10 cellular contexts compared by ENCODE assay signal in the genomic region with DNA sequence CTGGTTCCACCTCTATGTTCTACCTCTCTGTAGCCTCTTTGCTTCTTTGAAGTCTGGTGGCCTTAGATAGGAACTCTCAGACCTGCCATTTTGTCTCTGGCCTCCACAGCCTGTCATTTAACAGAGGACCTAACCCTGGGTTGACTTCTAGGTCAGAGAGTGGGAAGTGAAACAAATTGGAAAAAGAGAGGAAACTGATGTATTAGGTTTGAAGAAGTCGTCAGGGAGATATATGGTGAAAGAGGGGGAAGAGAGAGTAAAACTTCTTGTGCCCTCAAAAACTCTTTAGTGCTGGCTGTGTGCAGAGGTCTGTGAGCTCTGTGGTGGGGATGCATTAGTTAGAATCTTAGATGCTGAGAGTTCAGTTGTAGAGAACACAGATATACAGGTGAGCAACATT. TPM values are rescaled to one million over a fixed set of nuclear protein-coding genes. Genes with fewer than 3 reads are reported as not detected.
DNase-seq lines count a peak whose midpoint lies in the region; ATAC-seq and TF ChIP-seq lines count a peak whose summit lies in the region.
"Had no signal": no experiment of that assay in that cellular context is flagged by ENCODE, and none has a peak within 500 bp of the region (broad histone marks: within the 10 kb centered on the region; RNA-seq: fewer than 3 reads in every experiment).

No MANE protein-coding gene starts in this region.

- no peaks in the 10 kb centered on the region for H3K36me3 Mint-ChIP-seq in activated CD4-positive, alpha-beta T cell treated with anti-CD3 and anti-CD28 coated beads, Interleukin-2, amount 10 ng/mL, durations not matched to agents 24 days and 14 days (ENCODE audit: low read depth)
- no peaks in the 10 kb centered on the region for H3K36me3 Mint-ChIP-seq in stimulated activated memory B cell treated with anti-CD40 and anti-IgM and Interleukin-4, amounts not matched to agents 10 μg/mL and 1 μg/mL and 100 μg/mL, for 72 hours

- H3K27ac Mint-ChIP-seq in activated CD4-positive, alpha-beta T cell treated with anti-CD3 and anti-CD28 coated beads, Interleukin-2, amount 10 ng/mL, durations not matched to agents 24 days and 14 days, result peak overlapping the region; percentile 60
- peak overlapping the region; percentile 87 for H3K27ac Mint-ChIP-seq in stimulated activated memory B cell treated with anti-CD40 and anti-IgM and Interleukin-4, amounts not matched to agents 10 μg/mL and 1 μg/mL and 100 μg/mL, for 72 hours

- ATAC-seq in stimulated activated memory B cell treated with anti-CD40 and anti-IgM and Interleukin-4, amounts not matched to agents 10 μg/mL and 1 μg/mL and 100 μg/mL, for 72 hours, result peak; percentile 44
- ATAC-seq in HG03108 (IDR thresholded peaks at IDR 0.05; ENCODE audit: unreplicated experiment) (no peak), GM19463 (IDR thresholded peaks at IDR 0.05; ENCODE audit: unreplicated experiment) (no peak)

- no peak for DNase-seq in activated CD4-positive, alpha-beta T cell treated with anti-CD3 and anti-CD28 coated beads, Interleukin-2, amount 10 ng/mL, durations not matched to agents 24 days and 14 days
- no peak for DNase-seq in activated CD4-positive, alpha-beta T cell treated with anti-CD3 and anti-CD28 coated beads, Interleukin-2, amount 50 U/mL, for 48 hours
- DNase-seq in right atrium auricular region (ENCODE audit: low spot score), result peak; percentile 54
- DNase-seq in NCI-H187 treated with DMSO at 0.1 percent for 48 hours (lab: John Stamatoyannopoulos, UW), result no peak
- DNase-seq: activated CD4-positive, alpha-beta T cell treated with anti-CD3 and anti-CD28 coated beads, Interleukin-2, amount 50 U/mL, for 1 hour; cortex of kidney had no signal

- H3K27me3 ChIP-seq in SU-DHL-6 (ENCODE audit: low read length) (no peaks in the 10 kb centered on the region), right atrium auricular region (no peaks in the 10 kb centered on the region)

- no peak for TF ChIP-seq CTCF in SU-DHL-6 (IDR thresholded peaks at IDR 0.05; ENCODE audit: insufficient read depth, low read length, poor library complexity, severe bottlenecking)
- TF ChIP-seq CTCF in right atrium auricular region (IDR thresholded peaks at IDR 0.05), result no peak

- 0 out of 2 replicates have a peak overlapping the region, but pooled peaks have one; percentile 51 for H3K9ac ChIP-seq in SU-DHL-6 (ENCODE audit: low read length)

- peaks cover 6% of the 10 kb centered on the region for H3K27me3 Mint-ChIP-seq in activated CD4-positive, alpha-beta T cell treated with anti-CD3 and anti-CD28 coated beads, Interleukin-2, amount 10 ng/mL, durations not matched to agents 24 days and 14 days
- H3K27me3 Mint-ChIP-seq in stimulated activated memory B cell treated with anti-CD40 and anti-IgM and Interleukin-4, amounts not matched to agents 10 μg/mL and 1 μg/mL and 100 μg/mL, for 72 hours, result no peaks in the 10 kb centered on the region

- H3K36me3 ChIP-seq in SU-DHL-6 (ENCODE audit: low read length) (no peaks in the 10 kb centered on the region), right atrium auricular region (no peaks in the 10 kb centered on the region)

- intact Hi-C loops in activated CD4-positive, alpha-beta T cell treated with anti-CD3 and anti-CD28 coated beads, Interleukin-2, amount 10 ng/mL, durations not matched to agents 24 days and 14 days (cut with micrococcal nuclease), result no loop called here

- peaks cover 8% of the 10 kb centered on the region for H3K9me3 Mint-ChIP-seq in activated CD4-positive, alpha-beta T cell treated with anti-CD3 and anti-CD28 coated beads, Interleukin-2, amount 10 ng/mL, durations not matched to agents 24 days and 14 days
- H3K9me3 Mint-ChIP-seq in stimulated activated memory B cell treated with anti-CD40 and anti-IgM and Interleukin-4, amounts not matched to agents 10 μg/mL and 1 μg/mL and 100 μg/mL, for 72 hours, result peaks cover 7% of the 10 kb centered on the region

- H3K9me3 ChIP-seq in SU-DHL-6 (ENCODE audit: insufficient read depth, low read length) (no peaks in the 10 kb centered on the region), right atrium auricular region (no peaks in the 10 kb centered on the region)

- H3K4me1 ChIP-seq in right atrium auricular region, result peaks cover 0 to 27% of the 10 kb centered on the region in 2 donors

- H3K79me2 ChIP-seq in SU-DHL-6 (ENCODE audit: insufficient read depth, low read length), result no peaks in the 10 kb centered on the region

- H3K9me2 ChIP-seq in SU-DHL-6 (replicated peaks; ENCODE audit: insufficient read depth, low read length), result no peaks in the 10 kb centered on the region

- H3K27ac ChIP-seq in SU-DHL-6 (ENCODE audit: low read depth, low read length) (no peak overlapping the region), right atrium auricular region (peak overlapping the region; percentile 69 to 80)

- H3K4me3 ChIP-seq in SU-DHL-6 (ENCODE audit: insufficient read depth, low read length, poor library complexity, severe bottlenecking), result peak overlapping the region; percentile 59
- H3K4me3 ChIP-seq in right atrium auricular region, result no peak overlapping the region

- no peaks in the 10 kb centered on the region for H4K20me1 ChIP-seq in SU-DHL-6 (ENCODE audit: low read depth, low read length)

- H2AFZ ChIP-seq in SU-DHL-6 (ENCODE audit: low read depth, low read length, severe bottlenecking), result peak overlapping the region; percentile 98

- H3K4me1 Mint-ChIP-seq in activated CD4-positive, alpha-beta T cell treated with anti-CD3 and anti-CD28 coated beads, Interleukin-2, amount 10 ng/mL, durations not matched to agents 24 days and 14 days, result peaks cover 20% of the 10 kb centered on the region
- peaks cover 61% of the 10 kb centered on the region for H3K4me1 Mint-ChIP-seq in stimulated activated memory B cell treated with anti-CD40 and anti-IgM and Interleukin-4, amounts not matched to agents 10 μg/mL and 1 μg/mL and 100 μg/mL, for 72 hours

- H3K4me2 ChIP-seq in SU-DHL-6 (ENCODE audit: low read depth, low read length, poor library complexity, severe bottlenecking), result peak overlapping the region; percentile 55

- peaks cover 6% of the 10 kb centered on the region for H3F3A ChIP-seq in SU-DHL-6 (ENCODE audit: insufficient read depth)

- H3K4me3 Mint-ChIP-seq in activated CD4-positive, alpha-beta T cell treated with anti-CD3 and anti-CD28 coated beads, Interleukin-2, amount 10 ng/mL, durations not matched to agents 24 days and 14 days, result peak overlapping the region; percentile 94
- peak overlapping the region; percentile 87 for H3K4me3 Mint-ChIP-seq in stimulated activated memory B cell treated with anti-CD40 and anti-IgM and Interleukin-4, amounts not matched to agents 10 μg/mL and 1 μg/mL and 100 μg/mL, for 72 hours

RNA-seq across cellular contexts. Expression of gene CD1D, which starts 30.2 kb away (rescaled TPM):
- total RNA-seq in activated CD4-positive, alpha-beta T cell treated with anti-CD3 and anti-CD28 coated beads, Interleukin-2, amount 10 ng/mL, durations not matched to agents 24 days and 14 days, result not detected in 2 replicates
- 1 to 10 TPM in 1 of 2 donors, under 1 TPM in 1; 0.48 to 2.0 TPM for total RNA-seq in right atrium auricular region
